8 cellular contexts compared by ENCODE assay signal in genomic region chr10:22986771-22987542, GRCh38. TPM values are rescaled to one million over a fixed set of nuclear protein-coding genes. Genes with fewer than 3 reads are reported as not detected.
DNase-seq lines count a peak whose midpoint lies in the region; ATAC-seq and TF ChIP-seq lines count a peak whose summit lies in the region.

No MANE protein-coding gene starts in this region.

- no peak for TF ChIP-seq EP300 in upper lobe of left lung (IDR thresholded peaks at IDR 0.05)

- H3K27me3 ChIP-seq in heart right ventricle (no peaks in the 10 kb centered on the region), upper lobe of left lung (no peaks in the 10 kb centered on the region)

- H3K36me3 ChIP-seq in heart right ventricle, result no peaks in the 10 kb centered on the region
- no peaks in the 10 kb centered on the region for H3K36me3 ChIP-seq in upper lobe of left lung

- peak in 4 of 8 donors; percentile 42 to 62 (median 50) for ATAC-seq in heart right ventricle
- peak in 1 of 2 donors; percentile 42 for ATAC-seq in upper lobe of left lung (ENCODE audit: low FRiP score in 2 of 2)
- no peak for ATAC-seq in HG02642 (IDR thresholded peaks at IDR 0.05; ENCODE audit: poor library complexity, unreplicated experiment)
- no peak for ATAC-seq in HG02588 (IDR thresholded peaks at IDR 0.05; ENCODE audit: unreplicated experiment)

- H3K27ac ChIP-seq in heart right ventricle (no peak overlapping the region), upper lobe of left lung (no peak overlapping the region)

- TF ChIP-seq POLR2A in upper lobe of left lung (IDR thresholded peaks at IDR 0.05), result no peak

- H3K9me3 ChIP-seq in heart right ventricle, result no peaks in the 10 kb centered on the region
- no peaks in the 10 kb centered on the region for H3K9me3 ChIP-seq in upper lobe of left lung

- DNase-seq in SIG-M5 treated with dmso at 0.1 percent for 504 hours (lab: John Stamatoyannopoulos, UW; ENCODE audit: unreplicated experiment), result peak; percentile 20
- no peak for DNase-seq in SIG-M5 (lab: John Stamatoyannopoulos, UW)
- peak; percentile 56 for DNase-seq in HT-29 (ENCODE audit: low spot score)
- DNase-seq in SK-MEL-5 (ENCODE audit: low read depth, low spot score), result peak; percentile 66
- no peak for DNase-seq in heart right ventricle
- no peak for DNase-seq in upper lobe of left lung

- WGBS in heart right ventricle, 2 donors, result 46 to 59% methylated on average over 2 of the region's 2 CpGs
- 43 to 52% methylated on average over 2 of the region's 2 CpGs for WGBS in upper lobe of left lung, 2 donors

- intact Hi-C loops in heart right ventricle (cut with DNase I), result loop anchor here (5.0 to 10.0 kb wide), 20 partner anchors 80 to 1492 kb away; partner anchors contain the start of genes PIP4K2A (in 3 of the 10) and BMI1 (in 2 of the 10)

- H3K4me1 ChIP-seq in heart right ventricle, result peaks cover 0 to 13% (median 2%) of the 10 kb centered on the region in 9 donors
- peaks cover 0 to 4% (median 0%) of the 10 kb centered on the region in 4 donors for H3K4me1 ChIP-seq in upper lobe of left lung

- H3K4me3 ChIP-seq in heart right ventricle, result no peak overlapping the region
- no peak overlapping the region for H3K4me3 ChIP-seq in upper lobe of left lung

- TF ChIP-seq CTCF in heart right ventricle (IDR thresholded peaks at IDR 0.05) (peak in 7 of 9 donors; percentile 34 to 62 (median 55)), upper lobe of left lung (IDR thresholded peaks at IDR 0.05) (peak in 4 of 6 experiments; percentile 11 to 34 (median 18))

- in situ Hi-C loops in SK-MEL-5 (cut with HindIII; ENCODE audit: low pct_unique_long_range_greater_than_20kb, low sequenced_read_pairs), result loop anchor here (25.0 kb wide), 1 partner anchor 425 kb away; no protein-coding TSS in a partner anchor

RNA-seq across cellular contexts. Expression of gene ARMC3, which starts 59.1 kb away (rescaled TPM):
- not detected in 2 replicates for total RNA-seq in HT-29 (2014; rRNA removed; shearing (Covaris generic))
- total RNA-seq in SK-MEL-5 (2014; rRNA removed; shearing (Covaris generic)), result 0.32 TPM in 1 of 2 replicates, not detected in the other
- polyA plus RNA-seq in SK-MEL-5 (2015; cell fraction: cytosol; rRNA removed), result not detected in 2 replicates
- polyA plus RNA-seq in SK-MEL-5 (2015; cell fraction: nucleus; rRNA removed), result not detected in 2 replicates
- total RNA-seq in heart right ventricle (not detected), upper lobe of left lung (10 to 100 TPM in 2 of 6 donors, 1 to 10 TPM in 3, under 1 TPM in 1; 0.57 to 56.6 (median 6.4) TPM)
- not detected for polyA plus RNA-seq in heart right ventricle

Comparison
In these comparisons a context has a peak if more than half of its experiments do, and no peak if none do; other contexts are left out.
1. DNase-seq: peak in SIG-M5 treated with dmso at 0.1 percent for 504 hours (single experiment), HT-29 (single experiment) and SK-MEL-5 (single experiment); none in SIG-M5 (single experiment), heart right ventricle (0 of 2) and upper lobe of left lung (0 of 2).